ENCODE assay signal across 9 cellular contexts in the genomic region with DNA sequence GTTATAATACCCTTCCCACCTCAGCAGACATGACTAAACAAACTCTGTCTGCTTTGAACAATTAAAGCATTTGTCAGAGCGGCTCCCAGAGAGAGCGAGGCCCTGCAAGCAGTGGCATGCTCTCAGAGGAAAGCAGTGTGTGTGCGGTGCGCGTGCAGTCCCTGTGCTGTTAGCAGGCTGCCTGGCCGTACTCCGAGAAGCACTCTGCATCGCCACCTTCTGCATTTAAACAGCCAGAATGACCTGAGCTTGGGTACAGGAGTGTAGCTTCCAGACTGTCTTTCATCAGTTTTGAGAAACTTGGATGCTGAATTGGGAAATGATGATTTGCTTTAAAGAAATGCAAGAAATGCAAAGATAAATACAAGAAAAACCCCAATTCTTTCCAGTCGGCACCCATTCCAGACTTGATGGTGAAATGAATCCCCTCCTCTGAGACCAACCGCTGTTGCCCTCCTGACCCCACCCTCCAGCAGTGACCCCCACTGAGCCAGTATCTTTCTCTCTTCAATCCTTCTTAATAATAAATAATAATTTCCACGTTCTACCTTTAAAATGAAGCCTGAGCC.
DNase-seq lines count a peak whose midpoint lies in the region; ATAC-seq, FAIRE-seq and TF ChIP-seq lines count a peak whose summit lies in the region.
"Had no signal": no experiment of that assay in that cellular context is flagged by ENCODE, and none has a peak within 500 bp of the region (broad histone marks: within the 10 kb centered on the region; RNA-seq: fewer than 3 reads in every experiment).

No MANE protein-coding gene starts in this region.

- WGBS in aorta, 2 donors, result 8 to 17% methylated on average over 11 of the region's 11 CpGs
- 85 to 95% (median 94%) methylated on average over 11 of the region's 11 CpGs for WGBS in small intestine, 3 donors

- peaks cover 48% of the 10 kb centered on the region for H3K4me1 Mint-ChIP-seq in brain
- H3K4me1 Mint-ChIP-seq: B cell had no signal

- DNase-seq in NCI-H510A treated with DMSO at 0.1 percent for 48 hours (lab: John Stamatoyannopoulos, UW) (peak; percentile 24), NCI-H510A (lab: John Stamatoyannopoulos, UW) (no peak), kidney glomerular epithelial cell (lab: John Stamatoyannopoulos, UW) (peak; percentile 51), aorta (peak; percentile 80 to 83), GM19240 (ENCODE audit: insufficient read length, low spot score) (no peak), activated T-cell treated with anti-CD3 and anti-CD28 coated beads for 4 hours (no peak), small intestine (no peak)

- peak overlapping the region in 2 of 5 experiments; percentile 10 to 30 for H3K4me3 Mint-ChIP-seq in brain
- H3K4me3 Mint-ChIP-seq: B cell had no signal

- no peaks in the 10 kb centered on the region for H3K36me3 ChIP-seq in aorta (ENCODE audit: control insufficient read depth in 1 of 2, insufficient read depth in 2 of 2, low read length in 1 of 2)
- no peaks in the 10 kb centered on the region for H3K36me3 ChIP-seq in small intestine (ENCODE audit: control insufficient read depth in 2 of 2, insufficient read depth in 2 of 2, low read length in 2 of 2)

- H3K9me3 ChIP-seq in aorta (ENCODE audit: control insufficient read depth, low read length), result no peaks in the 10 kb centered on the region
- no peaks in the 10 kb centered on the region for H3K9me3 ChIP-seq in small intestine (ENCODE audit: control insufficient read depth, low read depth)

- peaks cover 0 to 10% (median 0%) of the 10 kb centered on the region in 5 experiments for H3K9me3 Mint-ChIP-seq in brain

- H3K27ac ChIP-seq in aorta (ENCODE audit: low read depth in 1 of 2, low read length in 2 of 2) (peak overlapping the region in 1 of 2 donors; percentile 23), small intestine (ENCODE audit: low read depth in 1 of 2, low read length in 1 of 2) (no peak overlapping the region)

- ATAC-seq in aorta (ENCODE audit: low FRiP score), result peak; percentile 38

- FAIRE-seq in small intestine (lab: Jason Lieb, UNC), result no peak

- peaks cover 15% of the 10 kb centered on the region for H3K36me3 Mint-ChIP-seq in brain

- H3K4me3 ChIP-seq in aorta (ENCODE audit: low read length in 2 of 2) (no peak overlapping the region), small intestine (ENCODE audit: low read depth in 1 of 2, low read length in 2 of 2) (no peak overlapping the region)

- H3K4me1 ChIP-seq in aorta (ENCODE audit: control insufficient read depth in 1 of 2, insufficient read depth in 2 of 2, low read length in 2 of 2) (peaks cover 0 to 1% of the 10 kb centered on the region in 2 donors), small intestine (ENCODE audit: control insufficient read depth in 2 of 2, insufficient read depth in 1 of 2, low read depth in 1 of 2, low read length in 1 of 2) (no peaks in the 10 kb centered on the region)

- no peaks in the 10 kb centered on the region for H3K27me3 Mint-ChIP-seq in brain
- H3K27me3 Mint-ChIP-seq: B cell had no signal

- intact Hi-C loops in aorta (cut with DNase I), result no loop called here

- H3K27ac Mint-ChIP-seq in brain, result peak overlapping the region; percentile 43 to 94 (median 75)
- H3K27ac Mint-ChIP-seq: B cell had no signal

- no peak for TF ChIP-seq CTCF in brain (conservative IDR thresholded peaks at IDR 0.05)

- H3K27me3 ChIP-seq in aorta (ENCODE audit: control insufficient read depth in 1 of 2, insufficient read depth in 2 of 2, low read length in 1 of 2) (no peaks in the 10 kb centered on the region), small intestine (ENCODE audit: control insufficient read depth in 2 of 2, insufficient read depth in 2 of 2, low read length in 2 of 2) (no peaks in the 10 kb centered on the region)

Comparison
In these comparisons a context has a peak if more than half of its experiments do, and no peak if none do; other contexts are left out.
1. DNase-seq: peak in NCI-H510A treated with DMSO at 0.1 percent for 48 hours (single experiment), kidney glomerular epithelial cell (single experiment) and aorta (2 of 2); none in NCI-H510A (single experiment), GM19240 (single experiment), activated T-cell treated with anti-CD3 and anti-CD28 coated beads for 4 hours (single experiment) and small intestine (single experiment).